15 cellular contexts compared by ENCODE assay signal in the genomic region with DNA sequence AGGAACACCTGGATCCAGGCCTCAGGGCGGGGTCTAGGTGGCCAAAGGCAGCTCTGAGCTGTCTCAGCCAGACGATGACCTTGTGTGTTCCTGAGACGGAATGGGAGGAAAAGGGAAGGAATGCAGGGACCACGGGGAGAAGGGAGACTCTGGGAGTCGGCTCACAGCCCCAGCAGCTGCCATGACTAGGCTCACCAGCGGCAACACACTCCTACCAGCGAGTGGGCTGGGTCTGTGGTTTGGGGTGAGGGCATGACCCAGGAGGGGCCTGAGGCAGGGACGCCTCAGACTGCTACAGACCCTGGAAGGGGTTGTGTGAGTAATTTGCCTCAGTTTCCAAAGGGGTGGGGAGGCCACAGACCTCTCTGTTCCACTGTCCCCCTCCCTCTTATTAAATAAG.
"Had no signal": no experiment of that assay in that cellular context is flagged by ENCODE, and none has a peak within 500 bp of the region (broad histone marks: within the 10 kb centered on the region; RNA-seq: fewer than 3 reads in every experiment).

No MANE protein-coding gene starts in this region.

- H3K4me3 ChIP-seq: breast epithelium, gastroesophageal sphincter had no signal

- H3K9me3 ChIP-seq: breast epithelium, gastroesophageal sphincter, neutrophil had no signal

- H3K27me3 ChIP-seq: breast epithelium, gastroesophageal sphincter had no signal

- ATAC-seq: activated CD8-positive, alpha-beta T cell treated with anti-CD3 and anti-CD28 coated beads for 36 hours; gastroesophageal sphincter; naive thymus-derived CD4-positive, alpha-beta T cell; SK-N-SH treated with all-trans-retinoic acid at 6 μM for 48 hours had no signal

- H3K4me1 ChIP-seq: gastroesophageal sphincter, parathyroid adenoma had no signal

- DNase-seq: activated CD4-positive, alpha-beta T cell treated with anti-CD3 and anti-CD28 coated beads for 48 hours; activated CD8-positive, alpha-beta memory T cell treated with anti-CD3 and anti-CD28 coated beads, Interleukin-2, amount 50 U/mL, for 4 hours; activated CD8-positive, alpha-beta T cell treated with anti-CD3 and anti-CD28 coated beads for 36 hours; activated naive CD8-positive, alpha-beta T cell treated with anti-CD3 and anti-CD28 coated beads, Interleukin-2, amount 10 ng/mL, durations not matched to agents 7 days and 5 days; endodermal cell; erythroblast; naive thymus-derived CD4-positive, alpha-beta T cell; stimulated activated CD4-positive, alpha-beta T cell treated with anti-CD3 and anti-CD28 coated beads, Interleukin-15, amount 100 ng/mL, for 24 hours; stimulated activated CD4-positive, alpha-beta T cell treated with anti-CD3 and anti-CD28 coated beads, Interleukin-4, amount 100 ng/mL, for 1 hour; stimulated activated naive CD4-positive, alpha-beta T cell treated with Interleukin-2 at 50 U/mL for 16 hours had no signal

- H3K36me3 ChIP-seq: breast epithelium, gastroesophageal sphincter, neutrophil had no signal

- H3K27ac ChIP-seq: breast epithelium, gastroesophageal sphincter, neutrophil, parathyroid adenoma had no signal
